ENCODE assay signal across 19 cellular contexts in the genomic region with DNA sequence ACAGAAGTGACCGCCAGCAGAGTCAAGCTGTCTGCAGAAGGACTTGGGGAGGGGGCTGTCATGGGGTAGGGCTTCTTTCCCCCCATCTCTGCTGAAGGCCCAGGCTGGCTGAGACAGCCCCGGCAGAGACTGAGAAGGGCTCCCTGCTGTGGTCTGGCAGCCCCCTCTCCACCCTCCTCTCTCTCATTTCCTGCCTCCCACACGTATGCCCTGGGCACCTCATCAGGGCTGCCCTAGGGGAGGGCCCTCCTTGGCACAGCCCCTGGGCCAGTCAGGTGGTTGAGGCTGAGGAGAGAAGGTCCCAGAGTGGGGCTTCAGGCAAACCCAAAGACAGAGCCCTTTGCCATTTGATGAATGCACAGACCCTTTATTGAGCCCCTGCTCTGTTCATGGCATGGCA. TPM values are rescaled to one million over a fixed set of nuclear protein-coding genes. Genes with fewer than 3 reads are reported as not detected.
A peak's percentile ranks its signal among the peaks of the same experiment; 100 is the strongest.
DNase-seq lines count a peak whose midpoint lies in the region; ATAC-seq, FAIRE-seq and TF ChIP-seq lines count a peak whose summit lies in the region.
"Had no signal": no experiment of that assay in that cellular context is flagged by ENCODE, and none has a peak within 500 bp of the region (broad histone marks: within the 10 kb centered on the region; RNA-seq: fewer than 3 reads in every experiment).

No MANE protein-coding gene starts in this region.

- in situ Hi-C loops in HepG2 (cut with HindIII; ENCODE audit: extremely low pct_ligation_motif_present, low pct_unique_long_range_greater_than_20kb): no loop called here

- no peak for TF ChIP-seq POLR2A in HepG2 (IDR thresholded peaks at IDR 0.05; ENCODE audit: insufficient read depth in 1 of 2, low read depth in 2 of 2, low read length in 2 of 2)
- no peak for TF ChIP-seq POLR2A in GM12892 (IDR thresholded peaks at IDR 0.05; ENCODE audit: low read depth, low read length)

- H3K4me3 ChIP-seq in muscle layer of colon (ENCODE audit: low read depth in 1 of 2, low read length in 2 of 2) (no peak overlapping the region), HepG2 (replicated peaks in 1 of 3; ENCODE audit: insufficient read depth in 1 of 3, low read depth in 2 of 3, low read length in 3 of 3) (no peak overlapping the region)

- no peak overlapping the region for H3K9ac ChIP-seq in muscle layer of colon (ENCODE audit: low read length)
- H3K9ac ChIP-seq in HepG2 (ENCODE audit: insufficient read depth, low read depth, low read length): no peak overlapping the region

- no peaks in the 10 kb centered on the region for H4K20me1 ChIP-seq in HepG2 (ENCODE audit: insufficient read depth, low read length)

- H3K9me3 ChIP-seq in muscle layer of colon (ENCODE audit: low read length): no peaks in the 10 kb centered on the region
- no peaks in the 10 kb centered on the region for H3K9me3 ChIP-seq in HepG2 (ENCODE audit: low read length)

- TF ChIP-seq EP300 in HepG2 (IDR thresholded peaks at IDR 0.05; ENCODE audit: low read depth in 2 of 2, low read length in 2 of 2) (no peak), HepG2 (CRISPR knock-in tag; IDR thresholded peaks at IDR 0.05; ENCODE audit: borderline replicate concordance) (no peak)

- no peak for ATAC-seq in GM19455 (IDR thresholded peaks at IDR 0.05; ENCODE audit: unreplicated experiment)
- no peak for ATAC-seq in HepG2

- no peak for TF ChIP-seq RAD21 in HepG2 (CRISPR knock-in tag; IDR thresholded peaks at IDR 0.05)

- FAIRE-seq in HepG2 (lab: Jason Lieb, UNC): no peak
- FAIRE-seq in GM12892 (lab: Jason Lieb, UNC): no peak
- FAIRE-seq: H54 had no signal

- intact Hi-C loops in HepG2 (cut with micrococcal nuclease; ENCODE audit: unreplicated experiment): no loop called here

- no peak overlapping the region for H3K4me2 ChIP-seq in HepG2 (ENCODE audit: low read depth, low read length)

- H2AFZ ChIP-seq in HepG2 (ENCODE audit: low read length): no peak overlapping the region

- H3K27ac ChIP-seq in muscle layer of colon (ENCODE audit: low read depth, low read length) (peak overlapping the region; percentile 23), HepG2 (ENCODE audit: extremely low read length, insufficient read depth, low read length) (no peak overlapping the region)

- no TSS peak for BruUV-seq in HepG2 (replicated peaks; lab: Mats Ljungman, UMichigan)

- TF ChIP-seq CTCF in HepG2 (CRISPR knock-in tag; IDR thresholded peaks at IDR 0.05): no peak

- no peaks in the 10 kb centered on the region for H3K79me2 ChIP-seq in HepG2 (ENCODE audit: insufficient read depth, low read length)

- H3K27me3 ChIP-seq in muscle layer of colon (ENCODE audit: control insufficient read depth in 1 of 2, insufficient read depth in 2 of 2, low read length in 2 of 2) (no peaks in the 10 kb centered on the region), HepG2 (ENCODE audit: control insufficient read depth in 1 of 2, insufficient read depth in 2 of 2, low read length in 2 of 2) (peaks cover 8 to 87% of the 10 kb centered on the region in 2 experiments)

- POLR2A ChIA-PET in HepG2 (lab: Yijun Ruan, JAX): no interaction called here

- CTCF ChIA-PET in HepG2 (lab: Yijun Ruan, JAX; ENCODE audit: low intra/inter-chr PET ratio, low total read pairs): no interaction called here

- 13% methylated on average over 2 of the region's 3 CpGs for WGBS in HepG2 (ENCODE audit: low lambda C conversion rate)

- peak; percentile 20 for DNase-seq in A172 (ENCODE audit: low spot score)
- peak; percentile 38 for DNase-seq in COR-L47 (lab: John Stamatoyannopoulos, UW)
- peak; percentile 66 for DNase-seq in NCI-H69 (lab: John Stamatoyannopoulos, UW)
- DNase-seq in HepG2 (ENCODE audit: low spot score): no peak
- DNase-seq in GM12892 (ENCODE audit: insufficient read length): no peak
- DNase-seq in RPMI8226: no peak
- DNase-seq: ACHN; AML-193; Calu3; CD4-positive, alpha-beta T cell; Karpas-422; NCI-H1417; NCI-H187 treated with DMSO at 0.1 percent for 48 hours; NCI-H526 treated with DMSO at 0.1 percent for 48 hours; SW 1271 had no signal

- H3K36me3 ChIP-seq in muscle layer of colon (ENCODE audit: insufficient read depth, low read length) (no peaks in the 10 kb centered on the region), HepG2 (replicated peaks in 1 of 2; ENCODE audit: control insufficient read depth in 1 of 2, insufficient read depth in 2 of 2, low read length in 2 of 2) (no peaks in the 10 kb centered on the region)

- peaks cover 40% of the 10 kb centered on the region for H3K4me1 ChIP-seq in muscle layer of colon (ENCODE audit: insufficient read depth, low read length)
- peaks cover 15% of the 10 kb centered on the region; the same call in 1 of the 2 replicates for H3K4me1 ChIP-seq in HepG2 (ENCODE audit: insufficient read depth, low read length)

TF ChIP-seq in HepG2, 621 proteins besides CTCF, POLR2A, EP300 and RAD21:
- TF ChIP-seq GATA4 (IDR thresholded peaks at IDR 0.05; ENCODE audit: borderline replicate concordance, low read depth) (no peak), ZNF768 (CRISPR knock-in tag; IDR thresholded peaks at IDR 0.05) (no peak), ELF4 (CRISPR knock-in tag; IDR thresholded peaks at IDR 0.05; ENCODE audit: borderline replicate concordance) (no peak), ZNF256 (CRISPR knock-in tag; conservative IDR thresholded peaks at IDR 0.05) (no peak), GTF2F1 (IDR thresholded peaks at IDR 0.05; ENCODE audit: low read length) (no peak), ZC3H13 (CRISPR knock-in tag; IDR thresholded peaks at IDR 0.05) (no peak), ZNF530 (CRISPR knock-in tag; IDR thresholded peaks at IDR 0.05; ENCODE audit: low read depth) (no peak)
- TF ChIP-seq, protein P1, sequence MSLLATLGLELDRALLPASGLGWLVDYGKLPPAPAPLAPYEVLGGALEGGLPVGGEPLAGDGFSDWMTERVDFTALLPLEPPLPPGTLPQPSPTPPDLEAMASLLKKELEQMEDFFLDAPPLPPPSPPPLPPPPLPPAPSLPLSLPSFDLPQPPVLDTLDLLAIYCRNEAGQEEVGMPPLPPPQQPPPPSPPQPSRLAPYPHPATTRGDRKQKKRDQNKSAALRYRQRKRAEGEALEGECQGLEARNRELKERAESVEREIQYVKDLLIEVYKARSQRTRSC (CRISPR knock-in tag; IDR thresholded peaks at IDR 0.05; ENCODE audit: low read depth): no peak
- TF ChIP-seq, protein P2, sequence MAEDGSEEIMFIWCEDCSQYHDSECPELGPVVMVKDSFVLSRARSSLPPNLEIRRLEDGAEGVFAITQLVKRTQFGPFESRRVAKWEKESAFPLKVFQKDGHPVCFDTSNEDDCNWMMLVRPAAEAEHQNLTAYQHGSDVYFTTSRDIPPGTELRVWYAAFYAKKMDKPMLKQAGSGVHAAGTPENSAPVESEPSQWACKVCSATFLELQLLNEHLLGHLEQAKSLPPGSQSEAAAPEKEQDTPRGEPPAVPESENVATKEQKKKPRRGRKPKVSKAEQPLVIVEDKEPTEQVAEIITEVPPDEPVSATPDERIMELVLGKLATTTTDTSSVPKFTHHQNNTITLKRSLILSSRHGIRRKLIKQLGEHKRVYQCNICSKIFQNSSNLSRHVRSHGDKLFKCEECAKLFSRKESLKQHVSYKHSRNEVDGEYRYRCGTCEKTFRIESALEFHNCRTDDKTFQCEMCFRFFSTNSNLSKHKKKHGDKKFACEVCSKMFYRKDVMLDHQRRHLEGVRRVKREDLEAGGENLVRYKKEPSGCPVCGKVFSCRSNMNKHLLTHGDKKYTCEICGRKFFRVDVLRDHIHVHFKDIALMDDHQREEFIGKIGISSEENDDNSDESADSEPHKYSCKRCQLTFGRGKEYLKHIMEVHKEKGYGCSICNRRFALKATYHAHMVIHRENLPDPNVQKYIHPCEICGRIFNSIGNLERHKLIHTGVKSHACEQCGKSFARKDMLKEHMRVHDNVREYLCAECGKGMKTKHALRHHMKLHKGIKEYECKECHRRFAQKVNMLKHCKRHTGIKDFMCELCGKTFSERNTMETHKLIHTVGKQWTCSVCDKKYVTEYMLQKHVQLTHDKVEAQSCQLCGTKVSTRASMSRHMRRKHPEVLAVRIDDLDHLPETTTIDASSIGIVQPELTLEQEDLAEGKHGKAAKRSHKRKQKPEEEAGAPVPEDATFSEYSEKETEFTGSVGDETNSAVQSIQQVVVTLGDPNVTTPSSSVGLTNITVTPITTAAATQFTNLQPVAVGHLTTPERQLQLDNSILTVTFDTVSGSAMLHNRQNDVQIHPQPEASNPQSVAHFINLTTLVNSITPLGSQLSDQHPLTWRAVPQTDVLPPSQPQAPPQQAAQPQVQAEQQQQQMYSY (CRISPR knock-in tag; IDR thresholded peaks at IDR 0.05): no peak

RNA-seq across cellular contexts. Expression of a gene that starts 3.6 kb away (rescaled TPM):
- total RNA-seq in A172 (2014; rRNA removed; shearing (Covaris generic)): 0.50 and 0.59 TPM in 2 replicates
- not detected in 2 replicates for total RNA-seq in HepG2 (2016; rRNA removed; fragmentation: Illumina TruSeq; extraction: Trizol)
- not detected in 2 replicates for total RNA-seq in HepG2 (2016; cell fraction: cytosol; rRNA removed; fragmentation: Illumina TruSeq; extraction: Trizol; ENCODE audit: low read depth)
- total RNA-seq in HepG2 (2016; cell fraction: insoluble cytoplasmic fraction; rRNA removed; fragmentation: Illumina TruSeq; extraction: Trizol): not detected in 2 replicates
- total RNA-seq in HepG2 (2016; cell fraction: membrane; rRNA removed; fragmentation: Illumina TruSeq; extraction: Trizol): not detected in 2 replicates
- total RNA-seq in HepG2 (2016; cell fraction: nucleus; rRNA removed; fragmentation: Illumina TruSeq; extraction: Trizol): not detected in 2 replicates
- polyA plus RNA-seq in HepG2 (2011; rRNA removed): not detected in 2 replicates
- not detected in 2 replicates for polyA plus RNA-seq in HepG2 (2011; cell fraction: cytosol; rRNA removed)
- polyA plus RNA-seq in HepG2 (2011; cell fraction: nucleus; rRNA removed): not detected in 2 replicates
- polyA plus RNA-seq in HepG2 (2012): not detected in 2 replicates
- not detected in 2 replicates for polyA plus RNA-seq in HepG2 (2016; cell fraction: cytosol; fragmentation: Illumina TruSeq; extraction: Trizol; ENCODE audit: low read depth)
- polyA plus RNA-seq in HepG2 (2016; cell fraction: insoluble cytoplasmic fraction; fragmentation: Illumina TruSeq; extraction: Trizol; ENCODE audit: low read depth): not detected in 2 replicates
- polyA plus RNA-seq in HepG2 (2016; cell fraction: membrane; fragmentation: Illumina TruSeq; extraction: Trizol; ENCODE audit: low read depth): not detected in 2 replicates
- polyA plus RNA-seq in HepG2 (2016; cell fraction: nucleus; fragmentation: Illumina TruSeq; extraction: Trizol; ENCODE audit: insufficient read depth, low read depth): not detected in 2 replicates
- polyA minus RNA-seq in HepG2 (2011; rRNA and poly(A)+ RNA removed; ENCODE audit: low replicate concordance): 0.14 TPM in 1 of 2 replicates, not detected in the other
- polyA minus RNA-seq in HepG2 (2011; cell fraction: cytosol; rRNA and poly(A)+ RNA removed): not detected in 2 replicates
- not detected in 2 replicates for polyA minus RNA-seq in HepG2 (2011; cell fraction: nucleus; rRNA and poly(A)+ RNA removed)
- polyA plus RNA-seq in GM12892 (2012; ENCODE audit: missing spikeins): not detected
- total RNA-seq: G401 had no signal

Comparison
In these comparisons a context has a peak if more than half of its experiments do, and no peak if none do; other contexts are left out.
1. DNase-seq: peak in A172 (single experiment), COR-L47 (single experiment) and NCI-H69 (single experiment); none in HepG2 (single experiment), GM12892 (single experiment) and RPMI8226 (single experiment).